In genomic region chr4:123159479-123159878, GRCh38 we compare ENCODE assay signal across 26 cellular contexts.
DNase-seq lines count a peak whose midpoint lies in the region; ATAC-seq, FAIRE-seq and TF ChIP-seq lines count a peak whose summit lies in the region.
"Had no signal": no experiment of that assay in that cellular context is flagged by ENCODE, and none has a peak within 500 bp of the region (broad histone marks: within the 10 kb centered on the region; RNA-seq: fewer than 3 reads in every experiment).

No MANE protein-coding gene starts in this region.

- BruUV-seq in HepG2 (replicated peaks; lab: Mats Ljungman, UMichigan), result no TSS peak

- H3K4me2 ChIP-seq in neural progenitor cell, result no peak overlapping the region
- H3K4me2 ChIP-seq in HepG2 (ENCODE audit: low read depth, low read length), result no peak overlapping the region

- H3K4me3 Mint-ChIP-seq in endodermal cell, result no peak overlapping the region
- H3K4me3 Mint-ChIP-seq in neural progenitor cell, result no peak overlapping the region
- H3K4me3 Mint-ChIP-seq: CD4-positive, alpha-beta memory T cell had no signal

- FAIRE-seq in HepG2 (lab: Jason Lieb, UNC), result no peak
- FAIRE-seq: GM18507 had no signal

- H4K20me1 ChIP-seq in neural progenitor cell (ENCODE audit: low read depth) (no peaks in the 10 kb centered on the region), HepG2 (ENCODE audit: insufficient read depth, low read length) (no peaks in the 10 kb centered on the region)

- no peak for ATAC-seq in HepG2
- ATAC-seq: PC-3, Right ventricle myocardium inferior, SK-N-SH treated with all-trans-retinoic acid at 6 μM for 48 hours had no signal

- H3K27ac Mint-ChIP-seq in endodermal cell (peak overlapping the region; percentile 16), neural progenitor cell (no peak overlapping the region)
- H3K27ac Mint-ChIP-seq: CD4-positive, alpha-beta memory T cell had no signal

- peaks cover 20% of the 10 kb centered on the region for H3K4me1 Mint-ChIP-seq in endodermal cell
- no peaks in the 10 kb centered on the region for H3K4me1 Mint-ChIP-seq in neural progenitor cell

- peaks cover 32% of the 10 kb centered on the region for H3K4me1 ChIP-seq in HUES6 (ENCODE audit: control insufficient read depth, insufficient read depth, low read length)
- H3K4me1 ChIP-seq in endodermal cell (ENCODE audit: control insufficient read depth, insufficient read depth, low read length), result no peaks in the 10 kb centered on the region
- H3K4me1 ChIP-seq in neural progenitor cell, result peaks cover 3% of the 10 kb centered on the region
- peaks cover 11% of the 10 kb centered on the region for H3K4me1 ChIP-seq in HepG2 (ENCODE audit: insufficient read depth, low read length)
- H3K4me1 ChIP-seq: SJCRH30 had no signal

- no peak overlapping the region for H3K9ac ChIP-seq in HUES6 (ENCODE audit: low read length)
- H3K9ac ChIP-seq in endodermal cell (ENCODE audit: extremely low read depth, low read length, poor library complexity, severe bottlenecking), result no peak overlapping the region
- H3K9ac ChIP-seq in neural progenitor cell, result no peak overlapping the region
- no peak overlapping the region for H3K9ac ChIP-seq in HepG2 (ENCODE audit: insufficient read depth, low read depth, low read length)

- peak; percentile 57 for DNase-seq in endodermal cell
- DNase-seq in iPS-NIHi11 (ENCODE audit: low spot score), result peak; percentile 21
- no peak for DNase-seq in neural progenitor cell (ENCODE audit: low spot score)
- no peak for DNase-seq in HepG2 (ENCODE audit: low spot score)
- no peak for DNase-seq in amniotic stem cell (lab: John Stamatoyannopoulos, UW)
- DNase-seq in middle frontal gyrus (ENCODE audit: extremely low spot score, low spot score), result no peak
- DNase-seq: C1 segment of cervical spinal cord; CD4-positive, alpha-beta memory T cell; COR-L47; DMS53; H7; Karpas-422; NCI-H1092 treated with DMSO at 0.1 percent for 48 hours; NCI-H1436; NCI-H187; NCI-H2081 treated with DMSO at 0.1 percent for 48 hours; NCI-H2171 treated with DMSO at 0.1 percent for 48 hours; NCI-H524 treated with DMSO at 0.1 percent for 48 hours; NCI-H82; NK-92 treated with Interleukin-12 subunit alpha and Interleukin-12 subunit beta, amount 100 ng/mL, for 24 hours; PC-3; SJCRH30 had no signal

- WGBS in endodermal cell (ENCODE audit: insufficient coverage in 1 of 2, insufficient read length in 1 of 2), 2 experiments, result 51 to 54% methylated on average over 2 of the region's 2 CpGs
- WGBS in HepG2 (ENCODE audit: low lambda C conversion rate), result 78% methylated on average over 2 of the region's 2 CpGs

- no peak overlapping the region for H2AFZ ChIP-seq in neural progenitor cell (replicated peaks)
- H2AFZ ChIP-seq in HepG2 (ENCODE audit: low read length), result no peak overlapping the region

- H3K4me3 ChIP-seq in HUES6 (ENCODE audit: low read depth, low read length) (no peak overlapping the region), endodermal cell (ENCODE audit: low read length) (no peak overlapping the region), neural progenitor cell (no peak overlapping the region), HepG2 (replicated peaks in 1 of 3; ENCODE audit: insufficient read depth in 1 of 3, low read depth in 2 of 3, low read length in 3 of 3) (no peak overlapping the region)
- H3K4me3 ChIP-seq: SJCRH30 had no signal

- no peak for TF ChIP-seq CTCF in endodermal cell (conservative IDR thresholded peaks at IDR 0.05)
- TF ChIP-seq CTCF in neural progenitor cell (IDR thresholded peaks at IDR 0.05), result no peak
- TF ChIP-seq CTCF in HepG2 (CRISPR knock-in tag; IDR thresholded peaks at IDR 0.05), result no peak

- H3K9me3 ChIP-seq in HUES6 (ENCODE audit: control insufficient read depth, insufficient read depth, low read depth, low read length) (no peaks in the 10 kb centered on the region), endodermal cell (ENCODE audit: control insufficient read depth, low read length) (no peaks in the 10 kb centered on the region), neural progenitor cell (ENCODE audit: low read depth) (no peaks in the 10 kb centered on the region), HepG2 (ENCODE audit: low read length) (no peaks in the 10 kb centered on the region)
- H3K9me3 ChIP-seq: SJCRH30 had no signal

- CTCF ChIA-PET in HepG2 (lab: Yijun Ruan, JAX; ENCODE audit: low intra/inter-chr PET ratio, low total read pairs), result no interaction called here

- intact Hi-C loops in HepG2 (cut with micrococcal nuclease; ENCODE audit: unreplicated experiment), result no loop called here

- H3K36me3 ChIP-seq in HUES6 (ENCODE audit: control insufficient read depth, insufficient read depth, low read length), result no peaks in the 10 kb centered on the region
- H3K36me3 ChIP-seq in endodermal cell (ENCODE audit: control insufficient read depth, insufficient read depth, low read length), result no peaks in the 10 kb centered on the region
- no peaks in the 10 kb centered on the region for H3K36me3 ChIP-seq in neural progenitor cell
- H3K36me3 ChIP-seq in HepG2 (replicated peaks in 1 of 2; ENCODE audit: control insufficient read depth in 1 of 2, insufficient read depth in 2 of 2, low read length in 2 of 2), result no peaks in the 10 kb centered on the region
- H3K36me3 ChIP-seq: SJCRH30 had no signal

- TF ChIP-seq RAD21 in HepG2 (CRISPR knock-in tag; IDR thresholded peaks at IDR 0.05), result no peak

- TF ChIP-seq POLR2A in HepG2 (IDR thresholded peaks at IDR 0.05; ENCODE audit: insufficient read depth in 1 of 2, low read depth in 2 of 2, low read length in 2 of 2), result no peak

- in situ Hi-C loops in HepG2 (cut with HindIII; ENCODE audit: extremely low pct_ligation_motif_present, low pct_unique_long_range_greater_than_20kb), result no loop called here

- no peaks in the 10 kb centered on the region for H3K9me3 Mint-ChIP-seq in endodermal cell
- H3K9me3 Mint-ChIP-seq in neural progenitor cell, result peaks cover 2% of the 10 kb centered on the region
- H3K9me3 Mint-ChIP-seq: CD4-positive, alpha-beta memory T cell had no signal

- no peaks in the 10 kb centered on the region for H3F3A ChIP-seq in neural progenitor cell (ENCODE audit: low read depth)

- no peaks in the 10 kb centered on the region for H3K27me3 ChIP-seq in HUES6 (ENCODE audit: control insufficient read depth, insufficient read depth, low read length)
- H3K27me3 ChIP-seq in endodermal cell (ENCODE audit: control insufficient read depth, insufficient read depth, low read length, poor library complexity, severe bottlenecking), result no peaks in the 10 kb centered on the region
- no peaks in the 10 kb centered on the region for H3K27me3 ChIP-seq in neural progenitor cell
- H3K27me3 ChIP-seq in HepG2 (ENCODE audit: control insufficient read depth in 1 of 2, insufficient read depth in 2 of 2, low read length in 2 of 2), result no peaks in the 10 kb centered on the region
- H3K27me3 ChIP-seq: SJCRH30 had no signal

- H3K27me3 Mint-ChIP-seq in endodermal cell (ENCODE audit: insufficient read depth), result no peaks in the 10 kb centered on the region
- H3K27me3 Mint-ChIP-seq in neural progenitor cell (ENCODE audit: insufficient read depth, low read depth), result no peaks in the 10 kb centered on the region
- H3K27me3 Mint-ChIP-seq: CD4-positive, alpha-beta memory T cell had no signal

- H3K27ac ChIP-seq in HUES6 (ENCODE audit: low read depth, low read length) (0 out of 2 replicates have a peak overlapping the region, but pooled peaks have one; percentile 20), endodermal cell (ENCODE audit: low read depth, low read length) (no peak overlapping the region), neural progenitor cell (peak overlapping the region; percentile 30), HepG2 (ENCODE audit: extremely low read length, insufficient read depth, low read length) (no peak overlapping the region)
- H3K27ac ChIP-seq: SJCRH30 had no signal

- H3K36me3 Mint-ChIP-seq in endodermal cell (ENCODE audit: low read depth) (no peaks in the 10 kb centered on the region), neural progenitor cell (peaks cover 2% of the 10 kb centered on the region)

- no peak for TF ChIP-seq EP300 in HepG2 (IDR thresholded peaks at IDR 0.05; ENCODE audit: low read depth in 2 of 2, low read length in 2 of 2)
- no peak for TF ChIP-seq EP300 in HepG2 (CRISPR knock-in tag; IDR thresholded peaks at IDR 0.05; ENCODE audit: borderline replicate concordance)

- POLR2A ChIA-PET in HepG2 (lab: Yijun Ruan, JAX), result no interaction called here

- no peaks in the 10 kb centered on the region for H3K79me2 ChIP-seq in neural progenitor cell (ENCODE audit: low read depth)
- no peaks in the 10 kb centered on the region for H3K79me2 ChIP-seq in HepG2 (ENCODE audit: insufficient read depth, low read length)

TF ChIP-seq in HepG2, 621 proteins besides CTCF, POLR2A, EP300 and RAD21 (continues in another document):
- no peak for TF ChIP-seq PBX2 (CRISPR knock-in tag; IDR thresholded peaks at IDR 0.05)
- no peak for TF ChIP-seq USF2 (IDR thresholded peaks at IDR 0.05; ENCODE audit: low read depth, low read length)
- no peak for TF ChIP-seq USF2 (CRISPR knock-in tag; IDR thresholded peaks at IDR 0.05; ENCODE audit: borderline replicate concordance)
- no peak for TF ChIP-seq SP2 (CRISPR knock-in tag; IDR thresholded peaks at IDR 0.05)
- no peak for TF ChIP-seq SP140L (CRISPR knock-in tag; IDR thresholded peaks at IDR 0.05; ENCODE audit: borderline replicate concordance)
- TF ChIP-seq CBX5 (CRISPR knock-in tag; IDR thresholded peaks at IDR 0.05; ENCODE audit: borderline replicate concordance), result no peak
- TF ChIP-seq KLF15 (CRISPR knock-in tag; IDR thresholded peaks at IDR 0.05; ENCODE audit: borderline replicate concordance), result no peak

Comparison
In these comparisons a context has a peak if more than half of its experiments do, and no peak if none do; other contexts are left out.
1. H3K27ac ChIP-seq: peak in HUES6 (single experiment) and neural progenitor cell (single experiment); none in endodermal cell (single experiment) and HepG2 (single experiment).
2. DNase-seq: peak in endodermal cell (single experiment) and iPS-NIHi11 (single experiment); none in neural progenitor cell (single experiment), HepG2 (single experiment), amniotic stem cell (single experiment) and middle frontal gyrus (single experiment).